8 cellular contexts compared by ENCODE assay signal in the genomic region with DNA sequence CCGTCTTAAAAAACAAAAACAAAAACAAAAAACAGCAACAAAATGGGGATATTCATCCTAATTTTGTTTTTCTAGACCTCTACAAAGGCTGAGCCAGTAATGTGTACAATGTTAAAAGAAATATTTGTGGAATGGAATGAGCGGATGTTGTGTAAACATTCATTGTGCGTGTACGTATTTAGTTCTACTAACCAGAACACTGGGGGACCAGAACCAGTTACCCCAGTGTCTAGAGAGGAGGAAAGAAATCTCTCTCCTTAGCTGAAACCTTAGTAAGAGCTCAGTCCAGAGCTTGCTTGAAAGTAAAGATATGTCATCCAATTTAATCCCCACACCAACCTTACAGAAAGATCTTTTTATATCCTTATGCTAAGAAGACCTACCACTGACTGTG.
DNase-seq lines count a peak whose midpoint lies in the region; ATAC-seq and TF ChIP-seq lines count a peak whose summit lies in the region.

No MANE protein-coding gene starts in this region.

- 67 to 100% methylated on average over 1 to 4 of the region's 4 CpGs for WGBS in endodermal cell (ENCODE audit: insufficient coverage in 1 of 2, insufficient read length in 1 of 2), 2 experiments

- peak overlapping the region; percentile 3 for H3K4me3 Mint-ChIP-seq in stimulated activated naive CD8-positive, alpha-beta T cell treated with anti-CD3 and anti-CD28 coated beads, Interleukin-15, Interleukin-2, amounts not matched to agents 100 ng/mL and 50 ng/mL, for 24 hours
- H3K4me3 Mint-ChIP-seq in naive thymus-derived CD8-positive, alpha-beta T cell, result peak overlapping the region in 4 of 10 donors; percentile 2 to 44 (median 15)
- H3K4me3 Mint-ChIP-seq in endodermal cell, result no peak overlapping the region

- H3K4me3 ChIP-seq in endodermal cell (ENCODE audit: low read length), result no peak overlapping the region

- no peaks in the 10 kb centered on the region for H3K36me3 ChIP-seq in endodermal cell (ENCODE audit: control insufficient read depth, insufficient read depth, low read length)

- H3K27ac ChIP-seq in caudate nucleus (ENCODE audit: low read depth, low read length), result peak overlapping the region; percentile 77
- H3K27ac ChIP-seq in endodermal cell (ENCODE audit: low read depth, low read length), result no peak overlapping the region

- H3K9me3 ChIP-seq in endodermal cell (ENCODE audit: control insufficient read depth, low read length), result no peaks in the 10 kb centered on the region

- no peak for DNase-seq in stimulated activated naive CD8-positive, alpha-beta T cell treated with anti-CD3 and anti-CD28 coated beads, Interleukin-15, Interleukin-2, amounts not matched to agents 100 U/mL and 50 U/mL, for 24 hours
- DNase-seq in caudate nucleus (lab: John Stamatoyannopoulos, UW) (no peak), amniotic stem cell (lab: John Stamatoyannopoulos, UW) (no peak), NCI-H510A (lab: John Stamatoyannopoulos, UW) (no peak), NOMO-1 treated with dmso at 0.1 percent for 144 hours (lab: John Stamatoyannopoulos, UW; ENCODE audit: unreplicated experiment) (no peak), endodermal cell (no peak)
- DNase-seq in naive thymus-derived CD8-positive, alpha-beta T cell, result no peak

- peaks cover 35% of the 10 kb centered on the region for H3K4me1 Mint-ChIP-seq in stimulated activated naive CD8-positive, alpha-beta T cell treated with anti-CD3 and anti-CD28 coated beads, Interleukin-15, Interleukin-2, amounts not matched to agents 100 ng/mL and 50 ng/mL, for 24 hours (ENCODE audit: low read depth)
- peaks cover 13 to 61% (median 14%) of the 10 kb centered on the region in 4 donors for H3K4me1 Mint-ChIP-seq in naive thymus-derived CD8-positive, alpha-beta T cell
- peaks cover 19% of the 10 kb centered on the region for H3K4me1 Mint-ChIP-seq in endodermal cell

- H3K27ac Mint-ChIP-seq in stimulated activated naive CD8-positive, alpha-beta T cell treated with anti-CD3 and anti-CD28 coated beads, Interleukin-15, Interleukin-2, amounts not matched to agents 100 ng/mL and 50 ng/mL, for 24 hours, result peak overlapping the region; percentile 95
- H3K27ac Mint-ChIP-seq in naive thymus-derived CD8-positive, alpha-beta T cell, result peak overlapping the region; percentile 31 to 89 (median 65)
- no peak overlapping the region for H3K27ac Mint-ChIP-seq in endodermal cell

- peaks cover 47% of the 10 kb centered on the region for H3K27me3 ChIP-seq in endodermal cell (ENCODE audit: control insufficient read depth, insufficient read depth, low read length, poor library complexity, severe bottlenecking)

- ATAC-seq in stimulated activated naive CD8-positive, alpha-beta T cell treated with anti-CD3 and anti-CD28 coated beads, Interleukin-15, Interleukin-2, amounts not matched to agents 100 U/mL and 50 U/mL, for 24 hours, result no peak
- ATAC-seq in naive thymus-derived CD8-positive, alpha-beta T cell, result no peak

- H3K4me1 ChIP-seq in endodermal cell (ENCODE audit: control insufficient read depth, insufficient read depth, low read length), result peaks cover 2% of the 10 kb centered on the region

- H3K27me3 Mint-ChIP-seq in stimulated activated naive CD8-positive, alpha-beta T cell treated with anti-CD3 and anti-CD28 coated beads, Interleukin-15, Interleukin-2, amounts not matched to agents 100 ng/mL and 50 ng/mL, for 24 hours, result peaks cover 3% of the 10 kb centered on the region
- no peaks in the 10 kb centered on the region for H3K27me3 Mint-ChIP-seq in naive thymus-derived CD8-positive, alpha-beta T cell
- H3K27me3 Mint-ChIP-seq in endodermal cell (ENCODE audit: insufficient read depth), result peaks cover 49% of the 10 kb centered on the region

- no peak overlapping the region for H3K9ac ChIP-seq in endodermal cell (ENCODE audit: extremely low read depth, low read length, poor library complexity, severe bottlenecking)

- H3K9me3 Mint-ChIP-seq in stimulated activated naive CD8-positive, alpha-beta T cell treated with anti-CD3 and anti-CD28 coated beads, Interleukin-15, Interleukin-2, amounts not matched to agents 100 ng/mL and 50 ng/mL, for 24 hours, result peaks cover 4% of the 10 kb centered on the region
- H3K9me3 Mint-ChIP-seq in naive thymus-derived CD8-positive, alpha-beta T cell, result no peaks in the 10 kb centered on the region
- no peaks in the 10 kb centered on the region for H3K9me3 Mint-ChIP-seq in endodermal cell

- POLR2A ChIA-PET in naive thymus-derived CD8-positive, alpha-beta T cell (lab: Charles Lee), result no interaction called here

- no peaks in the 10 kb centered on the region for H3K36me3 Mint-ChIP-seq in stimulated activated naive CD8-positive, alpha-beta T cell treated with anti-CD3 and anti-CD28 coated beads, Interleukin-15, Interleukin-2, amounts not matched to agents 100 ng/mL and 50 ng/mL, for 24 hours (ENCODE audit: low read depth)
- no peaks in the 10 kb centered on the region for H3K36me3 Mint-ChIP-seq in naive thymus-derived CD8-positive, alpha-beta T cell
- H3K36me3 Mint-ChIP-seq in endodermal cell (ENCODE audit: low read depth), result no peaks in the 10 kb centered on the region

- TF ChIP-seq CTCF in endodermal cell (conservative IDR thresholded peaks at IDR 0.05), result no peak
